Comparison of ENCODE assay signal across 25 cellular contexts in genomic region chr3:169678122-169678521, GRCh38. TPM values are rescaled to one million over a fixed set of nuclear protein-coding genes. Genes with fewer than 3 reads are reported as not detected.
DNase-seq lines count a peak whose midpoint lies in the region; ATAC-seq, FAIRE-seq and TF ChIP-seq lines count a peak whose summit lies in the region.
"Had no signal": no experiment of that assay in that cellular context is flagged by ENCODE, and none has a peak within 500 bp of the region (broad histone marks: within the 10 kb centered on the region; RNA-seq: fewer than 3 reads in every experiment).

No MANE protein-coding gene starts in this region.

- 0 out of 2 replicates have a peak overlapping the region, but pooled peaks have one; percentile 42 for H2BK12ac ChIP-seq in H1 (ENCODE audit: low read depth, low read length)

- H4K20me1 ChIP-seq in H1 (replicated peaks in 1 of 2; ENCODE audit: control insufficient read depth in 1 of 2, insufficient read depth in 2 of 2, low read length in 2 of 2) (no peaks in the 10 kb centered on the region), osteoblast (ENCODE audit: insufficient read depth, low read length) (no peaks in the 10 kb centered on the region)
- H4K20me1 ChIP-seq: BLaER1 treated with 17β-estradiol and CSF1 and Interleukin-3, amounts not matched to agents 10 nM and 100 nM had no signal

- no peak overlapping the region for H4K5ac ChIP-seq in H1 (ENCODE audit: insufficient read length, low read depth, low read length)

- no peak overlapping the region for H3K9ac ChIP-seq in H1 (replicated peaks in 1 of 4; ENCODE audit: extremely low read depth in 1 of 4, low read depth in 3 of 4, low read length in 3 of 4)
- H3K9ac ChIP-seq: BLaER1 treated with 17β-estradiol and CSF1 and Interleukin-3, amounts not matched to agents 10 nM and 100 nM had no signal

- no peak overlapping the region for H2BK120ac ChIP-seq in H1 (replicated peaks; ENCODE audit: low read depth, low read length)

- H3K27me3 ChIP-seq in H1 (replicated peaks in 1 of 4; ENCODE audit: control insufficient read depth in 3 of 4, extremely low read depth in 1 of 4, insufficient read depth in 3 of 4, low read length in 3 of 4): no peaks in the 10 kb centered on the region
- no peaks in the 10 kb centered on the region for H3K27me3 ChIP-seq in osteoblast (ENCODE audit: insufficient read depth, low read length)

- H3K4me3 ChIP-seq in H1 (ENCODE audit: extremely low read depth in 1 of 4, insufficient read depth in 2 of 4, low read depth in 3 of 4, low read length in 4 of 4) (no peak overlapping the region), osteoblast (ENCODE audit: insufficient read depth, low read length) (no peak overlapping the region)
- H3K4me3 ChIP-seq: BLaER1 treated with 17β-estradiol and CSF1 and Interleukin-3, amounts not matched to agents 10 nM and 100 nM; GM23338; HAP-1; SK-N-MC had no signal

- H3K79me2 ChIP-seq in H1 (ENCODE audit: control insufficient read depth in 1 of 2, insufficient read depth in 2 of 2, low read length in 2 of 2) (no peaks in the 10 kb centered on the region), osteoblast (ENCODE audit: insufficient read depth, low read length) (no peaks in the 10 kb centered on the region)

- ATAC-seq in HG03439 (IDR thresholded peaks at IDR 0.05; ENCODE audit: unreplicated experiment): no peak
- ATAC-seq in HG02678 (IDR thresholded peaks at IDR 0.05; ENCODE audit: unreplicated experiment): no peak
- ATAC-seq: GM23338 had no signal

- in situ Hi-C loops in GM13977 (cut with MboI; ENCODE audit: low pct_unique_long_range_greater_than_20kb, low sequenced_read_pairs, unreplicated experiment): no loop called here

- no peak for FAIRE-seq in H1 (lab: Jason Lieb, UNC)
- FAIRE-seq: D721Med had no signal

- H3K79me1 ChIP-seq in H1 (ENCODE audit: low read depth, low read length): no peaks in the 10 kb centered on the region

- H3K4me1 ChIP-seq in H1 (replicated peaks in 1 of 4; ENCODE audit: control insufficient read depth in 3 of 4, insufficient read depth in 4 of 4, low read length in 3 of 4) (no peaks in the 10 kb centered on the region), osteoblast (ENCODE audit: insufficient read depth, low read length) (no peaks in the 10 kb centered on the region)
- H3K4me1 ChIP-seq: HAP-1 had no signal

- no peak overlapping the region for H4K91ac ChIP-seq in H1 (replicated peaks; ENCODE audit: insufficient read length, low read length)

- H2AK5ac ChIP-seq in H1 (ENCODE audit: low read depth, low read length): no peak overlapping the region

- DNase-seq in GM13977 (ENCODE audit: low spot score): peak; percentile 6
- DNase-seq in MV-4-11 (lab: John Stamatoyannopoulos, UW): peak; percentile 6
- DNase-seq in H1 (ENCODE audit: low read depth in 1 of 2, low spot score in 2 of 2): no peak
- peak; percentile 60 for DNase-seq in osteoblast (ENCODE audit: insufficient read length, low spot score, missing footprints)
- no peak for DNase-seq in SIG-M5 treated with dmso at 0.1 percent for 504 hours (lab: John Stamatoyannopoulos, UW; ENCODE audit: unreplicated experiment)
- no peak for DNase-seq in NCI-H748 treated with DMSO at 0.1 percent for 48 hours (lab: John Stamatoyannopoulos, UW)
- DNase-seq: CD4-positive, alpha-beta T cell; DMS53; HFFc6; IMR-90; KG1; NCI-H187; NCI-H2081 treated with DMSO at 0.1 percent for 48 hours; NCI-H2171 treated with DMSO at 0.1 percent for 48 hours; NCI-H524; RPMI8226; SHP77 treated with DMSO at 0.1 percent for 48 hours had no signal

- no peak overlapping the region for H3K27ac ChIP-seq in H1 (ENCODE audit: low read depth, low read length)
- H3K27ac ChIP-seq in osteoblast (ENCODE audit: low read depth, low read length): no peak overlapping the region
- H3K27ac ChIP-seq: SK-N-MC had no signal

- H3K23ac ChIP-seq in H1 (ENCODE audit: insufficient read length): no peak overlapping the region

- no peaks in the 10 kb centered on the region for H3K23me2 ChIP-seq in H1 (ENCODE audit: low read depth, low read length)

- H3K14ac ChIP-seq in H1 (ENCODE audit: insufficient read length): no peak overlapping the region

- no peak overlapping the region for H2BK20ac ChIP-seq in H1 (ENCODE audit: low read length)

- TF ChIP-seq CTCF in GM13977 (IDR thresholded peaks at IDR 0.05; ENCODE audit: extremely low read depth, insufficient read depth, missing control alignments) (no peak), H1 (IDR thresholded peaks at IDR 0.05; ENCODE audit: control extremely low read depth in 1 of 3, insufficient read depth in 1 of 3, low read depth in 1 of 3, low read length in 3 of 3) (no peak), osteoblast (IDR thresholded peaks at IDR 0.05; ENCODE audit: extremely low read depth, low read depth, low read length) (no peak)

- H3K36me3 ChIP-seq in H1 (ENCODE audit: control insufficient read depth in 2 of 4, insufficient read depth in 4 of 4, low read length in 3 of 4) (no peaks in the 10 kb centered on the region), osteoblast (ENCODE audit: insufficient read depth, low read length) (no peaks in the 10 kb centered on the region)
- H3K36me3 ChIP-seq: BLaER1 treated with 17β-estradiol and CSF1 and Interleukin-3, amounts not matched to agents 10 nM and 100 nM; HAP-1 had no signal

- CTCF ChIA-PET in H1 (lab: Charles Lee; ENCODE audit: partially characterized antibody): interaction anchor here (0.7 to 2.8 kb wide), 5 partner anchors 9 to 1151 kb away, joined by 3 to 16 read pairs (median 4); no protein-coding TSS in a partner anchor

- H3K18ac ChIP-seq in H1 (ENCODE audit: extremely low read depth, low read length): no peak overlapping the region

- POLR2A ChIA-PET in H1 (lab: Charles Lee; ENCODE audit: partially characterized antibody): interaction anchor here (1.3 to 1.7 kb wide), 2 partner anchors 10 to 13 kb away, joined by 3 to 5 read pairs; no protein-coding TSS in a partner anchor

- H2BK5ac ChIP-seq in H1 (ENCODE audit: low read depth, low read length): no peak overlapping the region

- 0 out of 2 replicates have a peak overlapping the region, but pooled peaks have one; percentile 34 for H2BK15ac ChIP-seq in H1 (ENCODE audit: low read length)

- TF ChIP-seq POLR2A in H1 (IDR thresholded peaks at IDR 0.05; ENCODE audit: control extremely low read depth in 1 of 2, low read depth in 2 of 2, low read length in 2 of 2): no peak

- peaks cover 0 to 3% of the 10 kb centered on the region in 2 experiments; a peak in 1 of 4 replicates for H3K9me3 ChIP-seq in H1 (ENCODE audit: insufficient read depth in 2 of 2, low read depth in 1 of 2, low read length in 1 of 2)
- H3K9me3 ChIP-seq in osteoblast (ENCODE audit: low read depth, low read length): no peaks in the 10 kb centered on the region
- H3K9me3 ChIP-seq: HAP-1 had no signal

- TF ChIP-seq EP300 in H1 (IDR thresholded peaks at IDR 0.05; ENCODE audit: borderline replicate concordance in 1 of 2, low read depth in 2 of 2, low read length in 2 of 2): no peak

- H3K4ac ChIP-seq in H1 (replicated peaks; ENCODE audit: insufficient read length, low read depth, low read length): no peak overlapping the region

- H2AFZ ChIP-seq in H1 (ENCODE audit: low read length) (no peak overlapping the region), osteoblast (ENCODE audit: low read length) (no peak overlapping the region)
- H2AFZ ChIP-seq: GM23338 had no signal

- no peak overlapping the region for H3K4me2 ChIP-seq in H1 (ENCODE audit: insufficient read depth in 1 of 2, low read depth in 2 of 2, low read length in 2 of 2)
- no peak overlapping the region for H3K4me2 ChIP-seq in osteoblast (ENCODE audit: insufficient read depth, low read length)
- H3K4me2 ChIP-seq: GM23338 had no signal

- TF ChIP-seq RAD21 in H1 (IDR thresholded peaks at IDR 0.05 in 1 of 2, conservative IDR thresholded peaks at IDR 0.05 in 1 of 2; ENCODE audit: low read depth in 2 of 2, low read length in 2 of 2): no peak

- no peak overlapping the region for H4K8ac ChIP-seq in H1 (ENCODE audit: extremely low read depth, insufficient read depth, low read length)

- no peak overlapping the region for H3K56ac ChIP-seq in H1 (replicated peaks; ENCODE audit: insufficient read length, low read depth, low read length)

TF ChIP-seq in H1, 55 proteins besides CTCF, POLR2A, EP300 and RAD21:
- TF ChIP-seq KDM4A (IDR thresholded peaks at IDR 0.05; ENCODE audit: low read depth, low read length, severe bottlenecking) (no peak), ZNF274 (IDR thresholded peaks at IDR 0.05; ENCODE audit: borderline replicate concordance, extremely low read depth, low read length) (no peak), SP4 (IDR thresholded peaks at IDR 0.05; ENCODE audit: low read length) (no peak), CHD1 (IDR thresholded peaks at IDR 0.05; ENCODE audit: low read depth, low read length) (no peak), EGR1 (IDR thresholded peaks at IDR 0.05; ENCODE audit: borderline replicate concordance, low read depth, low read length) (no peak), CBX8 (IDR thresholded peaks at IDR 0.05; ENCODE audit: borderline replicate concordance, low read depth, low read length) (no peak), SRF (IDR thresholded peaks at IDR 0.05; ENCODE audit: low read depth, low read length) (no peak)

RNA-seq across cellular contexts. Expression of gene MECOM, which starts 14.6 kb away (rescaled TPM):
- total RNA-seq in H1 (2021; fragmentation: NEBNext Ultra II Directional; extraction: Animal tissue kit (Norgen Biotek cat#: 25700)): 0.69 and 0.78 TPM in 2 replicates
- 0.03 and 0.11 TPM in 2 replicates for polyA plus RNA-seq in H1 (2011; rRNA removed)
- polyA plus RNA-seq in H1 (2011; cell fraction: cytosol; rRNA removed): 0.26 TPM
- 0.21 TPM for polyA plus RNA-seq in H1 (2011; cell fraction: nucleus; rRNA removed)
- 0.09 to 1.1 TPM (median 0.18 TPM) in 4 replicates for polyA plus RNA-seq in H1 (2012, experiment 1 of 2)
- not detected for polyA plus RNA-seq in H1 (2012, experiment 2 of 2)
- polyA plus RNA-seq in H1 (2013, experiment 1 of 2): 0.18 TPM
- polyA plus RNA-seq in H1 (2013, experiment 2 of 2): 0.11 TPM
- polyA minus RNA-seq in H1 (2011; rRNA and poly(A)+ RNA removed): 0.07 and 1.1 TPM in 2 replicates
- not detected for polyA minus RNA-seq in H1 (2011; cell fraction: cytosol; rRNA and poly(A)+ RNA removed)
- polyA minus RNA-seq in H1 (2011; cell fraction: nucleus; rRNA and poly(A)+ RNA removed): 0.30 TPM
- total RNA-seq in osteoblast: 2.2 and 5.6 TPM in 2 replicates
- total RNA-seq: CD4-positive, alpha-beta T cell; T-helper 1 cell treated with Interleukin-12 subunit alpha and Interleukin-12 subunit beta and Interleukin-4 antibody, amounts not matched to agents 30 ng/mL and 1 ng/mL, for 36 hours had no signal

Comparison
In these comparisons a context has a peak if more than half of its experiments do, and no peak if none do; other contexts are left out.
1. DNase-seq: peak in GM13977 (single experiment), MV-4-11 (single experiment) and osteoblast (single experiment); none in H1 (0 of 2), SIG-M5 treated with dmso at 0.1 percent for 504 hours (single experiment) and NCI-H748 treated with DMSO at 0.1 percent for 48 hours (single experiment).